Comparison of ENCODE assay signal across 17 cellular contexts in the genomic region with DNA sequence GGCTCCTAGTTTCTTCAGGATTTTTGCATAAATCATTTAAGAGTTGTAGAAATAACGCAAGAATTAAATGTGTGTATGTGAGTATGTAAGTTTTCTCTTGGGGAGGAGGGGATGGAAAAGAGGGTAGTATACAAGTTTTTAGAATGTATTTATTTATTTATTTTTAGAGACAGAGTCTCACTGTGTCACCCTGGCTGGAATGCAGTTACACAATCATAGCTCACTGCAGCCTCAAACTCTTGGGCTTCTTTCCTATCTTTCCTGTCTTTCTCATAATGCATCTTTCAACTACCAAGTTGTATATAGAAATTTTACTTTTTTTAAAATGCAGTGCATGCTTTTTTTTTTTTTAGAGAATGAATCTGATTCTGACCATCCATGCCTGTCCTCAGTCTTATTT.
A peak's percentile ranks its signal among the peaks of the same experiment; 100 is the strongest.
DNase-seq lines count a peak whose midpoint lies in the region; ATAC-seq and TF ChIP-seq lines count a peak whose summit lies in the region.
"Had no signal": no experiment of that assay in that cellular context is flagged by ENCODE, and none has a peak within 500 bp of the region (broad histone marks: within the 10 kb centered on the region; RNA-seq: fewer than 3 reads in every experiment).

No MANE protein-coding gene starts in this region.

- peaks cover 0 to 15% (median 0%) of the 10 kb centered on the region in 4 donors for H3K9me3 ChIP-seq in tibial nerve

- no peak for TF ChIP-seq EP300 in tibial nerve (IDR thresholded peaks at IDR 0.05)

- H3K27ac ChIP-seq in tibial nerve: no peak overlapping the region

- DNase-seq in EH (ENCODE audit: low read depth) (peak; percentile 73), HFFc6 (peak; percentile 15), choroid plexus epithelial cell (ENCODE audit: low read depth) (peak; percentile 12), foreskin fibroblast (peak; percentile 15 to 41), tibial nerve (ENCODE audit: low spot score in 2 of 2) (no peak), chondrocyte (ENCODE audit: low spot score) (no peak)
- DNase-seq: C1 segment of cervical spinal cord; CD8-positive, alpha-beta memory T cell; DMS79; KG1; NCI-H1092 treated with DMSO at 0.1 percent for 48 hours; NCI-H1694 treated with DMSO at 0.1 percent for 48 hours; NCI-H510A; NCI-H774 had no signal

- TF ChIP-seq CTCF in HFFc6 (IDR thresholded peaks at IDR 0.05): no peak
- TF ChIP-seq CTCF in choroid plexus epithelial cell (conservative IDR thresholded peaks at IDR 0.05; ENCODE audit: low read depth, low read length): no peak
- TF ChIP-seq CTCF in foreskin fibroblast (IDR thresholded peaks at IDR 0.05; ENCODE audit: low read depth, low read length): no peak
- TF ChIP-seq CTCF in tibial nerve (IDR thresholded peaks at IDR 0.05): no peak
- TF ChIP-seq CTCF in chondrocyte (IDR thresholded peaks at IDR 0.05): no peak

- H3K4me3 ChIP-seq in choroid plexus epithelial cell (ENCODE audit: low read depth, low read length) (no peak overlapping the region), foreskin fibroblast (ENCODE audit: low read depth in 1 of 2, low read length in 2 of 2) (no peak overlapping the region), tibial nerve (no peak overlapping the region)
- H3K4me3 ChIP-seq: GM23338 had no signal

- H3K4me3 Mint-ChIP-seq in HFFc6 (no peak overlapping the region), chondrocyte (ENCODE audit: unreplicated experiment) (no peak overlapping the region)
- H3K4me3 Mint-ChIP-seq: CD8-positive, alpha-beta memory T cell; GM23338 had no signal

- 89 to 100% methylated on average over 1 of the region's 1 CpG for WGBS in tibial nerve, 2 donors

- H3K9me3 Mint-ChIP-seq in HFFc6: no peaks in the 10 kb centered on the region
- H3K9me3 Mint-ChIP-seq in chondrocyte (ENCODE audit: low read depth): peaks cover 12% of the 10 kb centered on the region

- H3K4me1 ChIP-seq in tibial nerve: no peaks in the 10 kb centered on the region

- no peaks in the 10 kb centered on the region for H3K27me3 Mint-ChIP-seq in HFFc6 (ENCODE audit: insufficient read depth)
- no peaks in the 10 kb centered on the region for H3K27me3 Mint-ChIP-seq in chondrocyte (ENCODE audit: low read depth)
- H3K27me3 Mint-ChIP-seq: CD8-positive, alpha-beta memory T cell had no signal

- H3K4me1 Mint-ChIP-seq in HFFc6 (ENCODE audit: low read depth) (peaks cover 28% of the 10 kb centered on the region), chondrocyte (ENCODE audit: low read depth) (no peaks in the 10 kb centered on the region)
- H3K4me1 Mint-ChIP-seq: CD8-positive, alpha-beta memory T cell; GM23338 had no signal

- TF ChIP-seq POLR2A in tibial nerve (IDR thresholded peaks at IDR 0.05): no peak

- ATAC-seq in GM18867 (IDR thresholded peaks at IDR 0.05; ENCODE audit: unreplicated experiment): no peak
- ATAC-seq: GM23338, Right ventricle myocardium inferior had no signal

- H3K36me3 Mint-ChIP-seq in HFFc6 (ENCODE audit: low read depth) (peaks cover 9% of the 10 kb centered on the region), chondrocyte (ENCODE audit: low read depth) (peaks cover 11% of the 10 kb centered on the region)

- H3K36me3 ChIP-seq in tibial nerve: peaks cover 0 to 84% (median 5%) of the 10 kb centered on the region in 3 donors

- no peak overlapping the region for H3K27ac Mint-ChIP-seq in HFFc6
- H3K27ac Mint-ChIP-seq in chondrocyte (ENCODE audit: unreplicated experiment): no peak overlapping the region
- H3K27ac Mint-ChIP-seq: CD8-positive, alpha-beta memory T cell; GM23338 had no signal

- no peaks in the 10 kb centered on the region for H3K27me3 ChIP-seq in tibial nerve

Comparison
In these comparisons a context has a peak if more than half of its experiments do, and no peak if none do; other contexts are left out.
1. DNase-seq: peak in EH (single experiment), HFFc6 (single experiment), choroid plexus epithelial cell (single experiment) and foreskin fibroblast (2 of 2); none in tibial nerve (0 of 2) and chondrocyte (single experiment).